In genomic region chr17:59331929-59332889, GRCh38 we compare ENCODE assay signal across 8 cellular contexts. TPM values are rescaled to one million over a fixed set of nuclear protein-coding genes. Genes with fewer than 3 reads are reported as not detected.
DNase-seq lines count a peak whose midpoint lies in the region; ATAC-seq and TF ChIP-seq lines count a peak whose summit lies in the region.

No MANE protein-coding gene starts in this region.

- H3K4me3 ChIP-seq in GM23248: peak overlapping the region; percentile 90
- H3K4me3 ChIP-seq in OCI-LY7 (ENCODE audit: low read depth, low read length, poor library complexity, severe bottlenecking): peak overlapping the region; percentile 89
- H3K4me3 ChIP-seq in astrocyte of the cerebellum (ENCODE audit: low read depth, low read length): peak overlapping the region; percentile 74
- peak overlapping the region; percentile 96 for H3K4me3 ChIP-seq in iPS DF 6.9 (ENCODE audit: low read length)

- peak; percentile 57 for ATAC-seq in sciatic nerve

- H3K36me3 ChIP-seq in GM23248 (ENCODE audit: low read depth): no peaks in the 10 kb centered on the region
- H3K36me3 ChIP-seq in OCI-LY7 (ENCODE audit: insufficient read depth, low read length): no peaks in the 10 kb centered on the region
- no peaks in the 10 kb centered on the region for H3K36me3 ChIP-seq in iPS DF 6.9 (ENCODE audit: control insufficient read depth, insufficient read depth, low read length)

- peak overlapping the region; percentile 96 for H3K9ac ChIP-seq in GM23248

- CTCF ChIA-PET in Calu3 (lab: Charles Lee) (interaction anchor here (0.6 to 0.8 kb wide), 2 partner anchors 93 to 1493 kb away, joined by 3 to 4 read pairs; no protein-coding TSS in a partner anchor), OCI-LY7 (lab: Charles Lee; ENCODE audit: unreplicated experiment) (no interaction called here)

- no peaks in the 10 kb centered on the region for H4K20me1 ChIP-seq in GM23248 (ENCODE audit: insufficient read depth)
- no peaks in the 10 kb centered on the region; the same call in 1 of the 2 replicates for H4K20me1 ChIP-seq in OCI-LY7 (ENCODE audit: insufficient read depth, low read length)

- no peaks in the 10 kb centered on the region for H3K9me3 Mint-ChIP-seq in Calu3 (ENCODE audit: low read depth, unreplicated experiment)

- H3K9me3 ChIP-seq in GM23248 (ENCODE audit: low read depth) (no peaks in the 10 kb centered on the region), OCI-LY7 (ENCODE audit: low read length) (no peaks in the 10 kb centered on the region), iPS DF 6.9 (ENCODE audit: control insufficient read depth, insufficient read depth, low read length) (no peaks in the 10 kb centered on the region)

- H3K27ac ChIP-seq in GM23248: peak overlapping the region; percentile 31
- no peak overlapping the region for H3K27ac ChIP-seq in OCI-LY7 (ENCODE audit: low read depth, low read length, poor library complexity, severe bottlenecking)
- no peak overlapping the region for H3K27ac ChIP-seq in iPS DF 6.9 (ENCODE audit: low read length)

- in situ Hi-C loops in GM23248 (cut with MboI) (no loop called here), astrocyte of the cerebellum (cut with HindIII; ENCODE audit: low sequenced_read_pairs) (loop anchor here (5.0 kb wide), 1 partner anchor 95 kb away; no protein-coding TSS in a partner anchor)

- intact Hi-C loops in Calu3 (cut with micrococcal nuclease; ENCODE audit: unreplicated experiment): no loop called here
- intact Hi-C loops in OCI-LY7 (cut with micrococcal nuclease; ENCODE audit: unreplicated experiment): loop anchor here (1.0 kb wide), 1 partner anchor 30 kb away; no protein-coding TSS in a partner anchor
- intact Hi-C loops in sciatic nerve (cut with DNase I): loop anchor here (5.0 kb wide), 1 partner anchor 100 kb away; no protein-coding TSS in a partner anchor

- POLR2A ChIA-PET in OCI-LY7 (lab: Charles Lee): interaction anchor here (0.6 to 0.9 kb wide), 4 partner anchors 7 to 115 kb away, joined by 3 to 4 read pairs (median 3); no protein-coding TSS in a partner anchor

- H3K4me2 ChIP-seq in GM23248 (ENCODE audit: unreplicated experiment) (peak overlapping the region; percentile 91), OCI-LY7 (ENCODE audit: low read length) (peak overlapping the region; percentile 76)

- no peak for TF ChIP-seq CTCF in Calu3 (IDR thresholded peaks at IDR 0.05; ENCODE audit: unreplicated experiment)
- TF ChIP-seq CTCF in OCI-LY7 (conservative IDR thresholded peaks at IDR 0.05; ENCODE audit: low read length): no peak
- TF ChIP-seq CTCF in astrocyte of the cerebellum (IDR thresholded peaks at IDR 0.05; ENCODE audit: low read depth, low read length, missing control alignments): no peak

- BruUV-seq in Calu3 (replicated peaks; lab: Mats Ljungman, UMichigan): no TSS peak
- no TSS peak for BruUV-seq in OCI-LY7 (replicated peaks; lab: Mats Ljungman, UMichigan)

- H3K27me3 Mint-ChIP-seq in Calu3 (ENCODE audit: unreplicated experiment): peaks cover 18% of the 10 kb centered on the region

- H3K4me1 ChIP-seq in GM23248 (ENCODE audit: insufficient read depth): peaks cover 28% of the 10 kb centered on the region
- peaks cover 25% of the 10 kb centered on the region for H3K4me1 ChIP-seq in OCI-LY7 (ENCODE audit: insufficient read depth, low read length, poor library complexity, severe bottlenecking)
- peaks cover 4% of the 10 kb centered on the region; the same call in 1 of the 2 replicates for H3K4me1 ChIP-seq in iPS DF 6.9 (ENCODE audit: control insufficient read depth, insufficient read depth, low read length)

- H3F3A ChIP-seq in GM23248 (ENCODE audit: insufficient read depth): peaks cover 25% of the 10 kb centered on the region; the same call in 1 of the 2 replicates

- H2AFZ ChIP-seq in GM23248 (peak overlapping the region; percentile 85), OCI-LY7 (ENCODE audit: low read length) (peak overlapping the region; percentile 94)

- H3K4me3 Mint-ChIP-seq in Calu3 (ENCODE audit: low read depth, unreplicated experiment): peak overlapping the region; percentile 73

- H3K79me2 ChIP-seq in GM23248 (ENCODE audit: insufficient read depth) (peaks cover 42% of the 10 kb centered on the region), OCI-LY7 (ENCODE audit: insufficient read depth, low read depth, low read length) (no peaks in the 10 kb centered on the region)

- no peaks in the 10 kb centered on the region for H3K9me2 ChIP-seq in GM23248 (ENCODE audit: insufficient read depth)
- H3K9me2 ChIP-seq in OCI-LY7 (ENCODE audit: insufficient read depth, low read length): no peaks in the 10 kb centered on the region

- 1 to 4% methylated on average over 67 to 75 of the region's 96 CpGs for WGBS in GM23248 (ENCODE audit: low coverage in 1 of 2, low lambda C conversion rate in 2 of 2, missing lambda C conversion rate in 2 of 2), 2 experiments
- WGBS in iPS DF 6.9 (ENCODE audit: insufficient coverage, insufficient read length): no CpG with 5 or more reads among the region's 96 CpGs

- DNase-seq in Calu3: peak; percentile 18
- DNase-seq in GM23248: peak; percentile 70
- DNase-seq in OCI-LY7 (ENCODE audit: low spot score): peak; percentile 17
- DNase-seq in astrocyte of the cerebellum (ENCODE audit: low read depth): no peak
- no peak for DNase-seq in iPS DF 6.9 (ENCODE audit: low read depth, low spot score)
- peak; percentile 79 for DNase-seq in sciatic nerve (ENCODE audit: low spot score)
- no peak for DNase-seq in NCI-H2171 treated with DMSO at 0.1 percent for 48 hours (lab: John Stamatoyannopoulos, UW)
- DNase-seq in NCI-H2081 treated with DMSO at 0.1 percent for 48 hours (lab: John Stamatoyannopoulos, UW): no peak

- no peak overlapping the region for H3K27ac Mint-ChIP-seq in Calu3 (ENCODE audit: unreplicated experiment)

- H3K4me1 Mint-ChIP-seq in Calu3 (ENCODE audit: low read depth, unreplicated experiment): peaks cover 17% of the 10 kb centered on the region

- H3K27me3 ChIP-seq in GM23248 (replicated peaks; ENCODE audit: insufficient read depth): no peaks in the 10 kb centered on the region
- peaks cover 2% of the 10 kb centered on the region for H3K27me3 ChIP-seq in iPS DF 6.9 (ENCODE audit: control insufficient read depth, insufficient read depth, low read length)

- H3K36me3 Mint-ChIP-seq in Calu3 (ENCODE audit: insufficient read depth, unreplicated experiment): peaks cover 24% of the 10 kb centered on the region

RNA-seq across cellular contexts. Expression of gene YPEL2, which starts 0.8 kb away (rescaled TPM):
- total RNA-seq in Calu3 (2022): 2.3 and 4.1 TPM in 2 replicates
- total RNA-seq in GM23248 (2014; rRNA removed; shearing (Covaris generic)): 5.8 and 6.6 TPM in 2 replicates
- polyA plus RNA-seq in GM23248 (2016; fragmentation: Nextera tagmentation; extraction: Ambion mirVana): 9.0 and 9.6 TPM in 2 replicates
- 0.88 and 2.2 TPM in 2 replicates for total RNA-seq in OCI-LY7 (2014; rRNA removed; shearing (Covaris generic))
- total RNA-seq in OCI-LY7 (2022): 3.1 and 5.1 TPM in 2 replicates
- 55.1 TPM for total RNA-seq in sciatic nerve

Comparison
In these comparisons a context has a peak if more than half of its experiments do, and no peak if none do; other contexts are left out.
1. DNase-seq: peak in Calu3 (single experiment), GM23248 (single experiment), OCI-LY7 (single experiment) and sciatic nerve (single experiment); none in astrocyte of the cerebellum (single experiment), iPS DF 6.9 (single experiment), NCI-H2171 treated with DMSO at 0.1 percent for 48 hours (single experiment) and NCI-H2081 treated with DMSO at 0.1 percent for 48 hours (single experiment).
2. Peak in every context shown above with its lines, with median percentiles within 50 percentile points of each other: H3K4me3 ChIP-seq.